Comparison of ENCODE assay signal across 20 cellular contexts in the genomic region with DNA sequence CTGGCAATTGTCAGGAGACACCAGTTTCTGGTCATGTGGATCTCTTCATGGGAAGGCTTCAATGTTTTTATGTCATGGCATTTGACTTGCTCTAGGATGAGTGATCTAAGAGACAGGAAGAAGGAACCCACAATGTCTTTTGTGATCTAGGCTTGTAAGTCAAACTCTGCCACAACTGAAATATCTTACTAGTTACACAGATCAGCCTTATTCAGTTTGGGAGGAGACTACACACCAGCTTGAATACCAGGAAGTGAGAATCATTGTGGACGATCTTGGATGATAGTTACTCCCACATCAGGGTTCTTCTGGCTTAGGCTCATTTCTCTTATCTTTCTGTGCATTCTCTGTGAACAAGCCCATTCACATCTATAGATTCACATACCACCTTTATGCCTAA.
"Had no signal": no experiment of that assay in that cellular context is flagged by ENCODE, and none has a peak within 500 bp of the region (broad histone marks: within the 10 kb centered on the region; RNA-seq: fewer than 3 reads in every experiment).

No MANE protein-coding gene starts in this region.

- H3K4me1 ChIP-seq: colonic mucosa, foreskin keratinocyte, left lung, psoas muscle, right lobe of liver, spleen had no signal

- ATAC-seq: activated CD8-positive, alpha-beta T cell treated with anti-CD3 and anti-CD28 coated beads, Interleukin-2, amount 10 ng/mL, durations not matched to agents 7 days and 5 days; foreskin keratinocyte; left lung; mucosa of descending colon; natural killer cell treated with Interleukin-12 subunit alpha and Interleukin-12 subunit beta and Interleukin-15 and Interleukin-18, amount 100 ng/mL, for 72 hours; psoas muscle; right lobe of liver; stimulated activated memory B cell treated with anti-CD40 and anti-IgM and Interleukin-4, amounts not matched to agents 10 μg/mL and 1 μg/mL and 100 μg/mL, for 72 hours had no signal

- H3K36me3 ChIP-seq: colonic mucosa, left lung, right lobe of liver, spleen, WERI-Rb-1 had no signal

- H3K4me3 ChIP-seq: colonic mucosa, left lung, mucosa of descending colon, psoas muscle, right lobe of liver, spleen had no signal

- H3K27ac ChIP-seq: colonic mucosa, foreskin keratinocyte, left lung, psoas muscle, right lobe of liver, spleen, WERI-Rb-1 had no signal

- H3K4me1 Mint-ChIP-seq: stimulated activated memory B cell treated with anti-CD40 and anti-IgM and Interleukin-4, amounts not matched to agents 10 μg/mL and 1 μg/mL and 100 μg/mL, for 72 hours had no signal

- DNase-seq: activated CD4-positive, alpha-beta T cell treated with anti-CD3 and anti-CD28 coated beads for 4 hours; activated CD8-positive, alpha-beta memory T cell treated with anti-CD3 and anti-CD28 coated beads, Interleukin-2, amount 50 U/mL, for 48 hours; activated CD8-positive, alpha-beta T cell treated with anti-CD3 and anti-CD28 coated beads, Interleukin-2, amount 10 ng/mL, durations not matched to agents 7 days and 5 days; colonic mucosa; islet precursor cell; left lung; mucosa of descending colon; psoas muscle; right lobe of liver; spleen; stimulated activated CD4-positive, alpha-beta T cell treated with anti-CD3 and anti-CD28 coated beads, Interleukin-1b, Interleukin-23, amount 100 ng/mL, for 48 hours; substantia nigra; trophoblast cell; WERI-Rb-1 had no signal

- H3K9me3 Mint-ChIP-seq: stimulated activated memory B cell treated with anti-CD40 and anti-IgM and Interleukin-4, amounts not matched to agents 10 μg/mL and 1 μg/mL and 100 μg/mL, for 72 hours had no signal

- H3K27me3 ChIP-seq: colonic mucosa, foreskin keratinocyte, left lung, right lobe of liver, spleen had no signal

- H3K36me3 Mint-ChIP-seq: natural killer cell treated with Interleukin-12 subunit alpha and Interleukin-12 subunit beta and Interleukin-15 and Interleukin-18, amount 100 ng/mL, for 72 hours; stimulated activated memory B cell treated with anti-CD40 and anti-IgM and Interleukin-4, amounts not matched to agents 10 μg/mL and 1 μg/mL and 100 μg/mL, for 72 hours had no signal

- H3K9me3 ChIP-seq: colonic mucosa, psoas muscle, right lobe of liver had no signal

- FAIRE-seq: astrocyte had no signal

- H3K4me3 Mint-ChIP-seq: activated CD8-positive, alpha-beta T cell treated with anti-CD3 and anti-CD28 coated beads, Interleukin-2, amount 10 ng/mL, durations not matched to agents 7 days and 5 days; activated T-helper 1 cell treated with anti-CD3 and anti-CD28 coated beads, Interleukin-12 subunit alpha, Interleukin-12 subunit beta, Interleukin-2, Interleukin-4 antibody, amounts not matched to agents 30 ng/mL and 10 ng/mL and 1 ng/mL, durations not matched to agents 14 hours and 24 hours and 36 hours; natural killer cell treated with Interleukin-12 subunit alpha and Interleukin-12 subunit beta and Interleukin-15 and Interleukin-18, amount 100 ng/mL, for 72 hours; stimulated activated memory B cell treated with anti-CD40 and anti-IgM and Interleukin-4, amounts not matched to agents 10 μg/mL and 1 μg/mL and 100 μg/mL, for 72 hours; T-helper 2 cell treated with Interferon-gamma antibody and Interleukin-4, amounts not matched to agents 5 μg/mL and 100 μg/mL, for 36 hours had no signal

- H3K27ac Mint-ChIP-seq: activated CD8-positive, alpha-beta T cell treated with anti-CD3 and anti-CD28 coated beads, Interleukin-2, amount 10 ng/mL, durations not matched to agents 7 days and 5 days; activated T-helper 1 cell treated with anti-CD3 and anti-CD28 coated beads, Interleukin-12 subunit alpha, Interleukin-12 subunit beta, Interleukin-2, Interleukin-4 antibody, amounts not matched to agents 30 ng/mL and 10 ng/mL and 1 ng/mL, durations not matched to agents 14 hours and 24 hours and 36 hours; natural killer cell treated with Interleukin-12 subunit alpha and Interleukin-12 subunit beta and Interleukin-15 and Interleukin-18, amount 100 ng/mL, for 72 hours; stimulated activated memory B cell treated with anti-CD40 and anti-IgM and Interleukin-4, amounts not matched to agents 10 μg/mL and 1 μg/mL and 100 μg/mL, for 72 hours; T-helper 2 cell treated with Interferon-gamma antibody and Interleukin-4, amounts not matched to agents 5 μg/mL and 100 μg/mL, for 36 hours had no signal

- H3K27me3 Mint-ChIP-seq: natural killer cell treated with Interleukin-12 subunit alpha and Interleukin-12 subunit beta and Interleukin-15 and Interleukin-18, amount 100 ng/mL, for 72 hours; stimulated activated memory B cell treated with anti-CD40 and anti-IgM and Interleukin-4, amounts not matched to agents 10 μg/mL and 1 μg/mL and 100 μg/mL, for 72 hours had no signal
